1 cellular context compared by ENCODE assay signal in the genomic region with DNA sequence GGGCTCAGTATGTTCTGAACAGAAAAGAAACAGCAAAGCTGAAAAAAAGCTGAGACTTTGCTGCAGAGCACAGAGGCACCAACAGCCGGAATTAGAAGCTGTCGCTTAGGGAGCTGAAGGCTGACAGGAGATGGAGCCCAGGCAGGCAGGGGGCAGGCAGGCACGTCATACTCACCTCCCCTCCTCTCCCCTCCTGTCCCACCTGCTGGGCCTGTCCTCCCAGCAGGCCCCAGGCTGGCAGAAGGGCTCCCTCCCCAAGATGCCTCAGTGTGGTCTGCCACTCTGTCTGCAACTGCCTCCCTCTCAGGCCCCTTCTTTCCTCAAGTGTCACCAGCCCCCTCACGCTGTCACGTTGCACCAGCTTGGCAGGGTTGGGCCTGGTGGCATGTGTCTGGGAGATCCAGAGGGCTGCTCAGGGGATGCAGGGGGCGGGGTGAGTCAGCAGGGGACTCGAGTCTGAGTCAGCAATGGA.
TF ChIP-seq lines count a peak whose summit lies in the region.

No MANE protein-coding gene starts in this region.

TF ChIP-seq in GM23338, 12 proteins besides CTCF, POLR2A, EP300 and RAD21 (continued from another document):
- TF ChIP-seq, protein P1, sequence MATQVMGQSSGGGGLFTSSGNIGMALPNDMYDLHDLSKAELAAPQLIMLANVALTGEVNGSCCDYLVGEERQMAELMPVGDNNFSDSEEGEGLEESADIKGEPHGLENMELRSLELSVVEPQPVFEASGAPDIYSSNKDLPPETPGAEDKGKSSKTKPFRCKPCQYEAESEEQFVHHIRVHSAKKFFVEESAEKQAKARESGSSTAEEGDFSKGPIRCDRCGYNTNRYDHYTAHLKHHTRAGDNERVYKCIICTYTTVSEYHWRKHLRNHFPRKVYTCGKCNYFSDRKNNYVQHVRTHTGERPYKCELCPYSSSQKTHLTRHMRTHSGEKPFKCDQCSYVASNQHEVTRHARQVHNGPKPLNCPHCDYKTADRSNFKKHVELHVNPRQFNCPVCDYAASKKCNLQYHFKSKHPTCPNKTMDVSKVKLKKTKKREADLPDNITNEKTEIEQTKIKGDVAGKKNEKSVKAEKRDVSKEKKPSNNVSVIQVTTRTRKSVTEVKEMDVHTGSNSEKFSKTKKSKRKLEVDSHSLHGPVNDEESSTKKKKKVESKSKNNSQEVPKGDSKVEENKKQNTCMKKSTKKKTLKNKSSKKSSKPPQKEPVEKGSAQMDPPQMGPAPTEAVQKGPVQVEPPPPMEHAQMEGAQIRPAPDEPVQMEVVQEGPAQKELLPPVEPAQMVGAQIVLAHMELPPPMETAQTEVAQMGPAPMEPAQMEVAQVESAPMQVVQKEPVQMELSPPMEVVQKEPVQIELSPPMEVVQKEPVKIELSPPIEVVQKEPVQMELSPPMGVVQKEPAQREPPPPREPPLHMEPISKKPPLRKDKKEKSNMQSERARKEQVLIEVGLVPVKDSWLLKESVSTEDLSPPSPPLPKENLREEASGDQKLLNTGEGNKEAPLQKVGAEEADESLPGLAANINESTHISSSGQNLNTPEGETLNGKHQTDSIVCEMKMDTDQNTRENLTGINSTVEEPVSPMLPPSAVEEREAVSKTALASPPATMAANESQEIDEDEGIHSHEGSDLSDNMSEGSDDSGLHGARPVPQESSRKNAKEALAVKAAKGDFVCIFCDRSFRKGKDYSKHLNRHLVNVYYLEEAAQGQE (IDR thresholded peaks at IDR 0.05; ENCODE audit: unreplicated experiment) = no peak
- TF ChIP-seq POLR2AphosphoS5 (IDR thresholded peaks at IDR 0.05; ENCODE audit: low read depth) (no peak), STAT1 (IDR thresholded peaks at IDR 0.05; ENCODE audit: unreplicated experiment) (no peak), JUNB (IDR thresholded peaks at IDR 0.05; ENCODE audit: unreplicated experiment) (no peak), ZNF114 (CRISPR knock-in tag; IDR thresholded peaks at IDR 0.05) (no peak), NANOG (IDR thresholded peaks at IDR 0.05; ENCODE audit: borderline replicate concordance) (no peak), EZH2 (IDR thresholded peaks at IDR 0.05; ENCODE audit: low read depth, unreplicated experiment) (no peak), CREB1 (CRISPR knock-in tag; IDR thresholded peaks at IDR 0.05; ENCODE audit: low read depth) (no peak), ZNF331 (CRISPR knock-in tag; IDR thresholded peaks at IDR 0.05; ENCODE audit: low read depth) (no peak)
- TF ChIP-seq, protein P2, sequence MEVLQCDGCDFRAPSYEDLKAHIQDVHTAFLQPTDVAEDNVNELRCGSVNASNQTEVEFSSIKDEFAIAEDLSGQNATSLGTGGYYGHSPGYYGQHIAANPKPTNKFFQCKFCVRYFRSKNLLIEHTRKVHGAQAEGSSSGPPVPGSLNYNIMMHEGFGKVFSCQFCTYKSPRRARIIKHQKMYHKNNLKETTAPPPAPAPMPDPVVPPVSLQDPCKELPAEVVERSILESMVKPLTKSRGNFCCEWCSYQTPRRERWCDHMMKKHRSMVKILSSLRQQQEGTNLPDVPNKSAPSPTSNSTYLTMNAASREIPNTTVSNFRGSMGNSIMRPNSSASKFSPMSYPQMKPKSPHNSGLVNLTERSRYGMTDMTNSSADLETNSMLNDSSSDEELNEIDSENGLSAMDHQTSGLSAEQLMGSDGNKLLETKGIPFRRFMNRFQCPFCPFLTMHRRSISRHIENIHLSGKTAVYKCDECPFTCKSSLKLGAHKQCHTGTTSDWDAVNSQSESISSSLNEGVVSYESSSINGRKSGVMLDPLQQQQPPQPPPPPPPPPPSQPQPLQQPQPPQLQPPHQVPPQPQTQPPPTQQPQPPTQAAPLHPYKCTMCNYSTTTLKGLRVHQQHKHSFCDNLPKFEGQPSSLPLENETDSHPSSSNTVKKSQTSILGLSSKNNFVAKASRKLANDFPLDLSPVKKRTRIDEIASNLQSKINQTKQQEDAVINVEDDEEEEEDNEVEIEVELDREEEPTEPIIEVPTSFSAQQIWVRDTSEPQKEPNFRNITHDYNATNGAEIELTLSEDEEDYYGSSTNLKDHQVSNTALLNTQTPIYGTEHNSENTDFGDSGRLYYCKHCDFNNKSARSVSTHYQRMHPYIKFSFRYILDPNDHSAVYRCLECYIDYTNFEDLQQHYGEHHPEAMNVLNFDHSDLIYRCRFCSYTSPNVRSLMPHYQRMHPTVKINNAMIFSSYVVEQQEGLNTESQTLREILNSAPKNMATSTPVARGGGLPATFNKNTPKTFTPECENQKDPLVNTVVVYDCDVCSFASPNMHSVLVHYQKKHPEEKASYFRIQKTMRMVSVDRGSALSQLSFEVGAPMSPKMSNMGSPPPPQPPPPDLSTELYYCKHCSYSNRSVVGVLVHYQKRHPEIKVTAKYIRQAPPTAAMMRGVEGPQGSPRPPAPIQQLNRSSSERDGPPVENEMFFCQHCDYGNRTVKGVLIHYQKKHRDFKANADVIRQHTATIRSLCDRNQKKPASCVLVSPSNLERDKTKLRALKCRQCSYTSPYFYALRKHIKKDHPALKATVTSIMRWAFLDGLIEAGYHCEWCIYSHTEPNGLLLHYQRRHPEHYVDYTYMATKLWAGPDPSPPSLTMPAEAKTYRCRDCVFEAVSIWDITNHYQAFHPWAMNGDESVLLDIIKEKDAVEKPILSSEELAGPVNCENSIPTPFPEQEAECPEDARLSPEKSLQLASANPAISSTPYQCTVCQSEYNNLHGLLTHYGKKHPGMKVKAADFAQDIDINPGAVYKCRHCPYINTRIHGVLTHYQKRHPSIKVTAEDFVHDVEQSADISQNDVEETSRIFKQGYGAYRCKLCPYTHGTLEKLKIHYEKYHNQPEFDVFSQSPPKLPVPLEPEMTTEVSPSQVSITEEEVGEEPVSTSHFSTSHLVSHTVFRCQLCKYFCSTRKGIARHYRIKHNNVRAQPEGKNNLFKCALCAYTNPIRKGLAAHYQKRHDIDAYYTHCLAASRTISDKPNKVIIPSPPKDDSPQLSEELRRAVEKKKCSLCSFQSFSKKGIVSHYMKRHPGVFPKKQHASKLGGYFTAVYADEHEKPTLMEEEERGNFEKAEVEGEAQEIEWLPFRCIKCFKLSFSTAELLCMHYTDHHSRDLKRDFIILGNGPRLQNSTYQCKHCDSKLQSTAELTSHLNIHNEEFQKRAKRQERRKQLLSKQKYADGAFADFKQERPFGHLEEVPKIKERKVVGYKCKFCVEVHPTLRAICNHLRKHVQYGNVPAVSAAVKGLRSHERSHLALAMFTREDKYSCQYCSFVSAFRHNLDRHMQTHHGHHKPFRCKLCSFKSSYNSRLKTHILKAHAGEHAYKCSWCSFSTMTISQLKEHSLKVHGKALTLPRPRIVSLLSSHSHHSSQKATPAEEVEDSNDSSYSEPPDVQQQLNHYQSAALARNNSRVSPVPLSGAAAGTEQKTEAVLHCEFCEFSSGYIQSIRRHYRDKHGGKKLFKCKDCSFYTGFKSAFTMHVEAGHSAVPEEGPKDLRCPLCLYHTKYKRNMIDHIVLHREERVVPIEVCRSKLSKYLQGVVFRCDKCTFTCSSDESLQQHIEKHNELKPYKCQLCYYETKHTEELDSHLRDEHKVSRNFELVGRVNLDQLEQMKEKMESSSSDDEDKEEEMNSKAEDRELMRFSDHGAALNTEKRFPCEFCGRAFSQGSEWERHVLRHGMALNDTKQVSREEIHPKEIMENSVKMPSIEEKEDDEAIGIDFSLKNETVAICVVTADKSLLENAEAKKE (CRISPR knock-in tag; IDR thresholded peaks at IDR 0.05) = no peak
- TF ChIP-seq, protein P3, sequence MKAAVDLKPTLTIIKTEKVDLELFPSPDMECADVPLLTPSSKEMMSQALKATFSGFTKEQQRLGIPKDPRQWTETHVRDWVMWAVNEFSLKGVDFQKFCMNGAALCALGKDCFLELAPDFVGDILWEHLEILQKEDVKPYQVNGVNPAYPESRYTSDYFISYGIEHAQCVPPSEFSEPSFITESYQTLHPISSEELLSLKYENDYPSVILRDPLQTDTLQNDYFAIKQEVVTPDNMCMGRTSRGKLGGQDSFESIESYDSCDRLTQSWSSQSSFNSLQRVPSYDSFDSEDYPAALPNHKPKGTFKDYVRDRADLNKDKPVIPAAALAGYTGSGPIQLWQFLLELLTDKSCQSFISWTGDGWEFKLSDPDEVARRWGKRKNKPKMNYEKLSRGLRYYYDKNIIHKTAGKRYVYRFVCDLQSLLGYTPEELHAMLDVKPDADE (IDR thresholded peaks at IDR 0.05) = no peak
